Comparison of ENCODE assay signal across 8 cellular contexts in the genomic region with DNA sequence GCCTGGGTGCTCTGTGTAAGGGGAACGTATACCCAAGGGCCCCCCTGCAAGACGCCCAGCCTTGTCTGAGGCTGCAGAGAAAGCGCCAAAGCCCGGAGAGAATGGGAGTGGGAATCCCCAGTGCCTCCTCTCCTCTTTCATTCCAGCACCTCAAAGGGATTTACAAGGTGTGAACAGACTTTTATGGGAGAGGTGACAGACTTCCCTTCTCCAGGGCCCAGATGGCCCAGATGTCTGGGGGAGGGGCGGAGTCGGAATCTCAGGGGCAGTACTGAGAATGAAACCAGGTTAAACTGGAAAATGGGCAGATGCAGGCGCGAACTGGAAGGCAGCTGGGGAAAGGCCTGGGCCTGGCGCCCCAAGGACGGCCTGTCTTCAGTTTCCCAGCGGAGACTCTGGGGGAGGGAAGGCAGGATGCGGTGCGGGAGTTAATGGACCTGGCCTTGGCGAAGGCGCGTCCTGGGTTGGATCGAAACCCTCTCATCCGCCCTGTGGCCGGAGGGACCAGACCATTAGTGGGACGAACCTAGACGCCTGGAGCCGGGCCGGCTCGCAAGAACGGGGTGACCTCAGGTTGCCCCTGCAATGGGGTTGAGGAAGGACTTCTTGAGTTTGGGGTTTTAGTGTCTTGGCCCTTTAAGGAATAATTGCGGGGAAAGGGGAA. TPM values are rescaled to one million over a fixed set of nuclear protein-coding genes. Genes with fewer than 3 reads are reported as not detected.
DNase-seq lines count a peak whose midpoint lies in the region; ATAC-seq, FAIRE-seq and TF ChIP-seq lines count a peak whose summit lies in the region.

No MANE protein-coding gene starts in this region.

- DNase-seq in CD8-positive, alpha-beta T cell, result peak in 3 of 7 experiments; percentile 13 to 39 (median 21)
- peak; percentile 93 to 97 for DNase-seq in NCI-H524 (lab: John Stamatoyannopoulos, UW)
- DNase-seq in ascending aorta (ENCODE audit: low spot score in 2 of 2), result peak in 1 of 2 donors; percentile 69
- no peak for DNase-seq in keratinocyte (ENCODE audit: low read depth, low spot score)
- DNase-seq in stimulated activated effector memory CD8-positive, alpha-beta T cell treated with anti-CD3 and anti-CD28 coated beads, Interleukin-12 subunit alpha, Interleukin-12 subunit beta, amount 100 ng/mL, for 72 hours (ENCODE audit: low spot score in 2 of 2), result peak in 1 of 2 donors; percentile 31
- no peak for DNase-seq in COR-L47 (lab: John Stamatoyannopoulos, UW)
- no peak for DNase-seq in NAMALWA (ENCODE audit: low spot score)

- H3K4me3 Mint-ChIP-seq in CD8-positive, alpha-beta T cell, result peak overlapping the region; percentile 96
- H3K4me3 Mint-ChIP-seq in stimulated activated effector memory CD8-positive, alpha-beta T cell treated with anti-CD3 and anti-CD28 coated beads, Interleukin-12 subunit alpha, Interleukin-12 subunit beta, amount 100 ng/mL, for 72 hours, result peak overlapping the region; percentile 90

- no peak overlapping the region for H3K27ac ChIP-seq in CD8-positive, alpha-beta T cell (ENCODE audit: low read depth, low read length)
- H3K27ac ChIP-seq in ascending aorta (peak overlapping the region; percentile 86 to 97), keratinocyte (ENCODE audit: control insufficient read depth, insufficient read depth, low read length) (peak overlapping the region; percentile 86)

- peak; percentile 3 for TF ChIP-seq CTCF in CD8-positive, alpha-beta T cell (IDR thresholded peaks at IDR 0.05)
- TF ChIP-seq CTCF in ascending aorta (IDR thresholded peaks at IDR 0.05) (no peak), keratinocyte (optimal IDR thresholded peaks at IDR 0.05 in 1 of 3, IDR thresholded peaks at IDR 0.05 in 1 of 3, conservative IDR thresholded peaks at IDR 0.05 in 1 of 3; ENCODE audit: extremely low read depth in 1 of 3, insufficient read depth in 2 of 3, low read length in 3 of 3) (no peak)

- H3K9me3 Mint-ChIP-seq in CD8-positive, alpha-beta T cell, result no peaks in the 10 kb centered on the region
- H3K9me3 Mint-ChIP-seq in stimulated activated effector memory CD8-positive, alpha-beta T cell treated with anti-CD3 and anti-CD28 coated beads, Interleukin-12 subunit alpha, Interleukin-12 subunit beta, amount 100 ng/mL, for 72 hours, result no peaks in the 10 kb centered on the region

- POLR2A ChIA-PET in CD8-positive, alpha-beta T cell (lab: Charles Lee), result interaction anchor here (1.0 to 3.1 kb wide), 7 partner anchors 34 to 279 kb away, joined by 3 to 39 read pairs (median 7); partner anchors contain the start of genes SLC25A23 and VAV1

- no peaks in the 10 kb centered on the region for H3K9me3 ChIP-seq in CD8-positive, alpha-beta T cell (ENCODE audit: low read length)
- no peaks in the 10 kb centered on the region for H3K9me3 ChIP-seq in ascending aorta
- H3K9me3 ChIP-seq in keratinocyte (ENCODE audit: control insufficient read depth, low read depth, low read length), result no peaks in the 10 kb centered on the region

- peaks cover 34% of the 10 kb centered on the region for H3K4me1 Mint-ChIP-seq in CD8-positive, alpha-beta T cell (ENCODE audit: low read depth)
- peaks cover 37% of the 10 kb centered on the region for H3K4me1 Mint-ChIP-seq in stimulated activated effector memory CD8-positive, alpha-beta T cell treated with anti-CD3 and anti-CD28 coated beads, Interleukin-12 subunit alpha, Interleukin-12 subunit beta, amount 100 ng/mL, for 72 hours

- intact Hi-C loops in CD8-positive, alpha-beta T cell (cut with DNase I, micrococcal nuclease), result loop anchor here (1.0 to 10.0 kb wide), 13 partner anchors 14 to 947 kb away; partner anchors contain the start of genes ALKBH7 (in 2 of the 2), TNFSF9 (in 2 of the 2), DUS3L (in 1 of the 2) and GTF2F1 (in 1 of the 2)
- intact Hi-C loops in ascending aorta (cut with DNase I), result loop anchor here (2.0 to 10.0 kb wide), 6 partner anchors 222 to 1182 kb away; partner anchors contain the start of genes KHSRP, SAFB, SAFB2 and SNAPC2

- peaks cover 42% of the 10 kb centered on the region for H3K4me1 ChIP-seq in CD8-positive, alpha-beta T cell (ENCODE audit: insufficient read depth, low read length)
- H3K4me1 ChIP-seq in ascending aorta (peaks cover 3 to 38% of the 10 kb centered on the region in 2 donors), keratinocyte (ENCODE audit: control insufficient read depth, extremely low read depth, insufficient read depth, low read length) (peaks cover 33% of the 10 kb centered on the region)

- FAIRE-seq in keratinocyte (lab: Jason Lieb, UNC), result no peak

- H3K27ac Mint-ChIP-seq in CD8-positive, alpha-beta T cell, result peak overlapping the region; percentile 97
- H3K27ac Mint-ChIP-seq in stimulated activated effector memory CD8-positive, alpha-beta T cell treated with anti-CD3 and anti-CD28 coated beads, Interleukin-12 subunit alpha, Interleukin-12 subunit beta, amount 100 ng/mL, for 72 hours, result peak overlapping the region; percentile 98

- peak overlapping the region; percentile 89 for H3K4me2 ChIP-seq in keratinocyte (ENCODE audit: control insufficient read depth, extremely low read depth, insufficient read depth, low read depth, low read length)

- H3K4me3 ChIP-seq in CD8-positive, alpha-beta T cell (ENCODE audit: low read depth, low read length), result peak overlapping the region; percentile 53
- H3K4me3 ChIP-seq in ascending aorta, result peak overlapping the region; percentile 56 to 65
- peak overlapping the region; percentile 34 to 67 (median 66) for H3K4me3 ChIP-seq in keratinocyte (ENCODE audit: control insufficient read depth in 2 of 3, extremely low read depth in 1 of 3, insufficient read depth in 2 of 3, low read depth in 1 of 3, low read length in 3 of 3)

- peaks cover 29% of the 10 kb centered on the region for H3K79me2 ChIP-seq in keratinocyte (ENCODE audit: control insufficient read depth, insufficient read depth, low read length)

- no peak for ATAC-seq in CD8-positive, alpha-beta T cell
- ATAC-seq in stimulated activated effector memory CD8-positive, alpha-beta T cell treated with anti-CD3 and anti-CD28 coated beads, Interleukin-12 subunit alpha, Interleukin-12 subunit beta, amount 100 ng/mL, for 72 hours, result no peak
- no peak for ATAC-seq in GM21723 (IDR thresholded peaks at IDR 0.05; ENCODE audit: unreplicated experiment)

- dilution Hi-C loops in keratinocyte (cut with MboI; ENCODE audit: extremely low pct_ligation_motif_present, low sequenced_read_pairs), result no loop called here

- H3K36me3 Mint-ChIP-seq in CD8-positive, alpha-beta T cell, result peaks cover 18% of the 10 kb centered on the region
- peaks cover 79% of the 10 kb centered on the region for H3K36me3 Mint-ChIP-seq in stimulated activated effector memory CD8-positive, alpha-beta T cell treated with anti-CD3 and anti-CD28 coated beads, Interleukin-12 subunit alpha, Interleukin-12 subunit beta, amount 100 ng/mL, for 72 hours

- CTCF ChIA-PET in CD8-positive, alpha-beta T cell (lab: Charles Lee), result interaction anchor here (0.6 to 4.7 kb wide), 19 partner anchors 15 to 265 kb away, joined by 3 to 101 read pairs (median 4); partner anchors contain the start of gene VAV1

- H2AFZ ChIP-seq in keratinocyte (ENCODE audit: control insufficient read depth, low read length), result peak overlapping the region; percentile 81

- no peaks in the 10 kb centered on the region for H3K36me3 ChIP-seq in CD8-positive, alpha-beta T cell (ENCODE audit: insufficient read depth, low read length)
- H3K36me3 ChIP-seq in ascending aorta (peaks cover 7 to 13% of the 10 kb centered on the region in 2 donors), keratinocyte (ENCODE audit: control insufficient read depth in 2 of 2, extremely low read depth in 1 of 2, insufficient read depth in 2 of 2, low read length in 2 of 2) (peaks cover 3 to 10% of the 10 kb centered on the region in 2 experiments)

- H3K27me3 ChIP-seq in CD8-positive, alpha-beta T cell (ENCODE audit: insufficient read depth, low read length), result no peaks in the 10 kb centered on the region
- H3K27me3 ChIP-seq in ascending aorta (no peaks in the 10 kb centered on the region), keratinocyte (ENCODE audit: control insufficient read depth, extremely low read depth, insufficient read depth, low read length) (no peaks in the 10 kb centered on the region)

- peak overlapping the region; percentile 79 for H3K9ac ChIP-seq in keratinocyte (ENCODE audit: control insufficient read depth, extremely low read depth, insufficient read depth, low read length)

- H3K27me3 Mint-ChIP-seq in CD8-positive, alpha-beta T cell (ENCODE audit: low read depth), result no peaks in the 10 kb centered on the region

- H4K20me1 ChIP-seq in keratinocyte (ENCODE audit: control insufficient read depth, extremely low read depth, insufficient read depth, low read length), result no peaks in the 10 kb centered on the region

- no peaks in the 10 kb centered on the region for H3K9me1 ChIP-seq in keratinocyte (ENCODE audit: control insufficient read depth, extremely low read depth, insufficient read depth, low read length)

RNA-seq across cellular contexts. Expression of gene TRIP10, which starts 0.6 kb away (rescaled TPM):
- total RNA-seq in CD8-positive, alpha-beta T cell, result 1 to 10 TPM; 1.1 to 1.7 TPM
- 109 TPM for total RNA-seq in ascending aorta
- polyA plus RNA-seq in keratinocyte, result 34.8 to 43.8 TPM (median 36.2 TPM) in 3 replicates
- 345 TPM for polyA plus RNA-seq in keratinocyte (2011; ENCODE audit: low read depth)
- polyA plus RNA-seq in keratinocyte (2011; cell fraction: cytosol; rRNA removed), result 25.0 and 39.1 TPM in 2 replicates
- 69.1 and 80.5 TPM in 2 replicates for polyA plus RNA-seq in keratinocyte (2011; cell fraction: nucleus; rRNA removed)
- 54.1 and 65.1 TPM in 2 replicates for polyA plus RNA-seq in keratinocyte (2012; ENCODE audit: low replicate concordance)
- polyA minus RNA-seq in keratinocyte, result 18.9 to 22.5 TPM (median 19.9 TPM) in 3 replicates
- polyA minus RNA-seq in keratinocyte (2011; cell fraction: cytosol; rRNA and poly(A)+ RNA removed), result 22.1 TPM
- 13.6 and 20.2 TPM in 2 replicates for polyA minus RNA-seq in keratinocyte (2011; cell fraction: nucleus; rRNA and poly(A)+ RNA removed)

RNA-seq across cellular contexts. Expression of gene GPR108, which starts 1.5 kb away (rescaled TPM):
- total RNA-seq in CD8-positive, alpha-beta T cell, result 10 to 100 TPM; 31.9 to 33.1 TPM
- 57.6 TPM for total RNA-seq in ascending aorta
- polyA plus RNA-seq in keratinocyte, result 57.7 to 89.8 TPM (median 62.9 TPM) in 3 replicates
- polyA plus RNA-seq in keratinocyte (2011; ENCODE audit: low read depth), result 64.3 TPM
- 60.4 and 78.6 TPM in 2 replicates for polyA plus RNA-seq in keratinocyte (2011; cell fraction: cytosol; rRNA removed)
- 146 and 171 TPM in 2 replicates for polyA plus RNA-seq in keratinocyte (2011; cell fraction: nucleus; rRNA removed)
- polyA plus RNA-seq in keratinocyte (2012; ENCODE audit: low replicate concordance), result 54.0 and 68.0 TPM in 2 replicates
- polyA minus RNA-seq in keratinocyte, result 66.7 to 196 TPM (median 116 TPM) in 3 replicates
- 98.4 TPM for polyA minus RNA-seq in keratinocyte (2011; cell fraction: cytosol; rRNA and poly(A)+ RNA removed)
- 70.3 and 72.8 TPM in 2 replicates for polyA minus RNA-seq in keratinocyte (2011; cell fraction: nucleus; rRNA and poly(A)+ RNA removed)

RNA-seq across cellular contexts. Expression of gene C3, which starts 18.4 kb away (rescaled TPM):
- total RNA-seq in CD8-positive, alpha-beta T cell, result not detected
- total RNA-seq in ascending aorta, result 2,421 TPM
- polyA plus RNA-seq in keratinocyte, result 10.7 to 85.7 TPM (median 14.8 TPM) in 3 replicates
- polyA plus RNA-seq in keratinocyte (2011; ENCODE audit: low read depth), result 3.3 TPM
- polyA plus RNA-seq in keratinocyte (2011; cell fraction: cytosol; rRNA removed), result 17.7 and 21.0 TPM in 2 replicates
- polyA plus RNA-seq in keratinocyte (2011; cell fraction: nucleus; rRNA removed), result 111 and 120 TPM in 2 replicates
- 3.5 and 17.2 TPM in 2 replicates for polyA plus RNA-seq in keratinocyte (2012; ENCODE audit: low replicate concordance)
- 14.0 to 151 TPM (median 61.4 TPM) in 3 replicates for polyA minus RNA-seq in keratinocyte
- polyA minus RNA-seq in keratinocyte (2011; cell fraction: cytosol; rRNA and poly(A)+ RNA removed), result 83.1 TPM
- polyA minus RNA-seq in keratinocyte (2011; cell fraction: nucleus; rRNA and poly(A)+ RNA removed), result 68.7 and 86.2 TPM in 2 replicates

RNA-seq across cellular contexts. Expression of gene SH2D3A, which starts 28.4 kb away (rescaled TPM):
- total RNA-seq in CD8-positive, alpha-beta T cell, result 10 to 100 TPM; 33.5 to 38.8 TPM
- total RNA-seq in ascending aorta, result not detected
- polyA plus RNA-seq in keratinocyte, result 24.9 to 28.9 TPM (median 28.2 TPM) in 3 replicates
- 5.8 TPM for polyA plus RNA-seq in keratinocyte (2011; ENCODE audit: low read depth)
- polyA plus RNA-seq in keratinocyte (2011; cell fraction: cytosol; rRNA removed), result 16.7 and 24.9 TPM in 2 replicates
- 42.9 and 53.1 TPM in 2 replicates for polyA plus RNA-seq in keratinocyte (2011; cell fraction: nucleus; rRNA removed)
- 25.3 and 44.5 TPM in 2 replicates for polyA plus RNA-seq in keratinocyte (2012; ENCODE audit: low replicate concordance)
- polyA minus RNA-seq in keratinocyte, result 21.6 to 72.1 TPM (median 22.1 TPM) in 3 replicates
- polyA minus RNA-seq in keratinocyte (2011; cell fraction: cytosol; rRNA and poly(A)+ RNA removed), result 30.5 TPM
- polyA minus RNA-seq in keratinocyte (2011; cell fraction: nucleus; rRNA and poly(A)+ RNA removed), result 22.8 and 24.2 TPM in 2 replicates

RNA-seq across cellular contexts. Expression of gene VAV1, which starts 33.6 kb away (rescaled TPM):
- 10 to 100 TPM; 68.3 to 75.5 TPM for total RNA-seq in CD8-positive, alpha-beta T cell
- 4.4 TPM for total RNA-seq in ascending aorta
- 0.42 to 0.61 TPM (median 0.50 TPM) in 3 replicates for polyA plus RNA-seq in keratinocyte
- polyA plus RNA-seq in keratinocyte (2011; ENCODE audit: low read depth), result 0.76 TPM
- 0.36 and 0.43 TPM in 2 replicates for polyA plus RNA-seq in keratinocyte (2011; cell fraction: cytosol; rRNA removed)
- 0.41 and 0.50 TPM in 2 replicates for polyA plus RNA-seq in keratinocyte (2011; cell fraction: nucleus; rRNA removed)
- polyA plus RNA-seq in keratinocyte (2012; ENCODE audit: low replicate concordance), result 0.51 and 0.84 TPM in 2 replicates
- 0.30 to 1.5 TPM in 2 of 3 replicates, not detected in the other for polyA minus RNA-seq in keratinocyte
- polyA minus RNA-seq in keratinocyte (2011; cell fraction: cytosol; rRNA and poly(A)+ RNA removed), result not detected
- polyA minus RNA-seq in keratinocyte (2011; cell fraction: nucleus; rRNA and poly(A)+ RNA removed), result 0.84 and 1.3 TPM in 2 replicates

Comparison
In these comparisons a context has a peak if more than half of its experiments do, and no peak if none do; other contexts are left out.
1. DNase-seq: peak in NCI-H524 (2 of 2); none in keratinocyte (single experiment), COR-L47 (single experiment) and NAMALWA (single experiment).
2. RNA of gene TRIP10, which starts 0.6 kb away (total RNA-seq): 109 TPM in ascending aorta (single experiment); 1.1 to 1.7 TPM in CD8-positive, alpha-beta T cell; every median in the first group is over 10 times any median in the second.
3. RNA of gene C3, which starts 18.4 kb away (total RNA-seq): 2,421 TPM in ascending aorta (single experiment); not detected in CD8-positive, alpha-beta T cell; every median in the first group is over 1,000 times any median in the second.
4. Peak in every context shown above with its lines, with median percentiles within 50 percentile points of each other: H3K4me3 ChIP-seq.